6 cellular contexts compared by ENCODE assay signal in the genomic region with DNA sequence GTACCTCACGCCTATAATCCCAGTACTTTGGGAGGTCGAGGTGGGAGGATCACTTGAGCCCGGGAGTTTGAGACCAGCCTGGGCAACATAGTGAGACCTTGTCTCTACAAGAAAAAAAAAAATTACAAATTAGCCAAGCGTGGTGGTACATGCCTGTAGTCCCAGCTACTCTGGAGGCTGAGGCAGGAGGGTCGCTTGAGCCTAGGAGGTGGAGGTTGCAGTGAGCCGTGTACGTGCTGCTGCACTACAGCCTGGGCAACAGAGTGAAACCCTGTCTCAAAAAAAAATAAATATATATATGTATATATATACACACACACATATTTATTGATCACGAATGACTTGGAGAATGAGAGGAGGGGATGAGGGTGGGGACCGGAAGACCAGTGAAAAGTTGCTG. TPM values are rescaled to one million over a fixed set of nuclear protein-coding genes. Genes with fewer than 3 reads are reported as not detected.
DNase-seq lines count a peak whose midpoint lies in the region; ATAC-seq, FAIRE-seq and TF ChIP-seq lines count a peak whose summit lies in the region.
"Not testable (repeated sequence)": the region's sequence is repeated elsewhere in the genome, so short reads cannot be mapped to it uniquely, and the experiment has no call there.

No MANE protein-coding gene starts in this region.

- H3K14ac ChIP-seq in H9 (ENCODE audit: insufficient read depth, low read length), result not testable (repeated sequence)

- H3K4me3 Mint-ChIP-seq in H9; activated T-cell treated with anti-CD3 and anti-CD28 coated beads, Interleukin-2, amount 50 U/mL, for 24 hours: not testable (repeated sequence)
- peak overlapping the region; percentile 81 for H3K4me3 Mint-ChIP-seq in neural crest cell

- H3K27me3 Mint-ChIP-seq in H9 (ENCODE audit: low read depth); activated T-cell treated with anti-CD3 and anti-CD28 coated beads, Interleukin-2, amount 50 U/mL, for 24 hours; neural crest cell (ENCODE audit: low read depth): not testable (repeated sequence)

- not testable (repeated sequence) for H3K9me3 ChIP-seq in BLaER1; H9 (ENCODE audit: control insufficient read depth, low read depth, low read length); PC-9 (ENCODE audit: insufficient read depth, low read depth); K562 (replicated peaks; ENCODE audit: control insufficient read depth, insufficient read depth, low read depth, low read length)

- H4K5ac ChIP-seq in H9 (ENCODE audit: insufficient read length, low read depth, low read length), result not testable (repeated sequence)

- peaks cover 73% of the 10 kb centered on the region for H3K36me3 ChIP-seq in BLaER1
- H3K36me3 ChIP-seq in PC-9 (ENCODE audit: low read depth), result not testable (repeated sequence)
- peaks cover 65% of the 10 kb centered on the region for H3K36me3 ChIP-seq in K562 (ENCODE audit: control insufficient read depth, insufficient read depth, low read length)

- H2BK12ac ChIP-seq in H9 (ENCODE audit: insufficient read length, low read depth, low read length), result not testable (repeated sequence)

- DNase-seq in H9; PC-9; activated T-cell treated with anti-CD3 and anti-CD28 coated beads, Interleukin-2, amount 50 U/mL, for 24 hours; K562 (ENCODE audit: extremely low read depth in 1 of 4, low spot score in 3 of 4); neural crest cell (ENCODE audit: low read depth, low spot score): not testable (repeated sequence)

- H3K27me3 ChIP-seq in BLaER1; H9 (ENCODE audit: insufficient read depth, low read length); PC-9 (ENCODE audit: insufficient read depth, low read depth); K562 (ENCODE audit: control insufficient read depth in 2 of 2, insufficient read depth in 2 of 2, low read length in 2 of 2): not testable (repeated sequence)

- H2AK5ac ChIP-seq in H9 (ENCODE audit: insufficient read length, low read length), result not testable (repeated sequence)

- H3K79me2 ChIP-seq in H9 (ENCODE audit: insufficient read depth, low read length) (peaks cover 28% of the 10 kb centered on the region; the same call in 1 of the 2 replicates), PC-9 (ENCODE audit: low read depth) (peaks cover 79% of the 10 kb centered on the region), K562 (ENCODE audit: control insufficient read depth, insufficient read depth, low read length) (peaks cover 93% of the 10 kb centered on the region)

- H3K27ac ChIP-seq in BLaER1; H9 (ENCODE audit: insufficient read length, low read depth, low read length); K562 (ENCODE audit: extremely low read depth, low read depth, low read length): not testable (repeated sequence)
- 0 out of 2 replicates have a peak overlapping the region, but pooled peaks have one; percentile 41 for H3K27ac ChIP-seq in PC-9

- in situ Hi-C loops in K562 (cut with MboI), result not testable (repeated sequence)

- not testable (repeated sequence) for H3K4me2 ChIP-seq in BLaER1; H9 (ENCODE audit: insufficient read depth, insufficient read length, low read length); PC-9; K562 (ENCODE audit: insufficient read depth, low read length)

- no CpG with 5 or more reads among the region's 9 CpGs for WGBS in H9 (ENCODE audit: extremely low coverage, insufficient read length, low lambda C conversion rate)
- 79% methylated on average over 9 of the region's 9 CpGs for WGBS in K562 (ENCODE audit: insufficient coverage, low coverage, missing lambda C conversion rate)

- FAIRE-seq in K562 (lab: Jason Lieb, UNC), result not testable (repeated sequence)

- H3K79me1 ChIP-seq in H9 (ENCODE audit: insufficient read depth, low read depth, low read length, poor library complexity, severe bottlenecking), result not testable (repeated sequence)

- not testable (repeated sequence) for H3K9me1 ChIP-seq in K562 (ENCODE audit: control insufficient read depth, insufficient read depth, low read length)

- H3K9me3 Mint-ChIP-seq in H9; activated T-cell treated with anti-CD3 and anti-CD28 coated beads, Interleukin-2, amount 50 U/mL, for 24 hours; neural crest cell: not testable (repeated sequence)

- H2BK15ac ChIP-seq in H9 (ENCODE audit: low read depth, low read length), result not testable (repeated sequence)

- not testable (repeated sequence) for H2AFZ ChIP-seq in H9 (ENCODE audit: low read length); PC-9; K562 (ENCODE audit: low read depth, low read length)

- H3F3A ChIP-seq in PC-9 (ENCODE audit: insufficient read depth, low read depth), result peaks cover 30% of the 10 kb centered on the region

- not testable (repeated sequence) for H3K4me3 ChIP-seq in BLaER1, PC-9, K562

- H3K23ac ChIP-seq in H9 (ENCODE audit: insufficient read length, low read depth, low read length), result not testable (repeated sequence)

- peaks cover 37 to 50% of the 10 kb centered on the region in 2 experiments for H3K4me1 Mint-ChIP-seq in H9
- H3K4me1 Mint-ChIP-seq in activated T-cell treated with anti-CD3 and anti-CD28 coated beads, Interleukin-2, amount 50 U/mL, for 24 hours (ENCODE audit: low read depth), result peaks cover 39% of the 10 kb centered on the region
- peaks cover 40% of the 10 kb centered on the region for H3K4me1 Mint-ChIP-seq in neural crest cell

- not testable (repeated sequence) for H4K8ac ChIP-seq in H9 (replicated peaks; ENCODE audit: insufficient read length, low read depth, low read length)

- not testable (repeated sequence) for ATAC-seq in K562

- H4K20me1 ChIP-seq in BLaER1 (peaks cover 94% of the 10 kb centered on the region), K562 (replicated peaks; ENCODE audit: control insufficient read depth, insufficient read depth, low read length) (peaks cover 52% of the 10 kb centered on the region)
- H4K20me1 ChIP-seq in H9 (ENCODE audit: control insufficient read depth, insufficient read depth, insufficient read length); PC-9 (ENCODE audit: insufficient read depth): not testable (repeated sequence)

- TF ChIP-seq RAD21 in K562 (CRISPR knock-in tag; conservative IDR thresholded peaks at IDR 0.05 in 1 of 2, IDR thresholded peaks at IDR 0.05 in 1 of 2), result not testable (repeated sequence)

- not testable (repeated sequence) for H3T11ph ChIP-seq in H9 (ENCODE audit: low read length)

- peak overlapping the region in 2 of 3 experiments; percentile 66 to 81; a peak in 1 of 7 replicates for H3K27ac Mint-ChIP-seq in H9
- H3K27ac Mint-ChIP-seq in activated T-cell treated with anti-CD3 and anti-CD28 coated beads, Interleukin-2, amount 50 U/mL, for 24 hours, result peak overlapping the region; percentile 62
- not testable (repeated sequence) for H3K27ac Mint-ChIP-seq in neural crest cell (ENCODE audit: unreplicated experiment)

- not testable (repeated sequence) for H3K23me2 ChIP-seq in H9 (ENCODE audit: insufficient read length, low read depth, low read length, poor library complexity, severe bottlenecking)

- not testable (repeated sequence) for H3K56ac ChIP-seq in H9 (ENCODE audit: insufficient read length, low read depth, low read length)

- not testable (repeated sequence) for H2BK5ac ChIP-seq in H9 (ENCODE audit: insufficient read length, low read length)

- not testable (repeated sequence) for TF ChIP-seq EP300 in K562 (IDR thresholded peaks at IDR 0.05; ENCODE audit: low read length)

- BruUV-seq in PC-9 (replicated peaks; lab: Mats Ljungman, UMichigan); K562 (replicated peaks; lab: Mats Ljungman, UMichigan): not testable (repeated sequence)

- H3K4me1 ChIP-seq in BLaER1 (peaks cover 56% of the 10 kb centered on the region), H9 (ENCODE audit: insufficient read depth, low read length) (peaks cover 14% of the 10 kb centered on the region), PC-9 (replicated peaks; ENCODE audit: insufficient read depth) (peaks cover 51% of the 10 kb centered on the region), K562 (replicated peaks in 1 of 2; ENCODE audit: control insufficient read depth in 2 of 2, insufficient read depth in 2 of 2, low read length in 2 of 2) (peaks cover 56 to 57% of the 10 kb centered on the region in 2 experiments)

- H3K4ac ChIP-seq in H9 (ENCODE audit: low read depth, low read length), result not testable (repeated sequence)

- not testable (repeated sequence) for H4K91ac ChIP-seq in H9 (ENCODE audit: insufficient read length, low read depth, low read length)

- POLR2A ChIA-PET in PC-9 (lab: Charles Lee; ENCODE audit: unreplicated experiment), result not testable (repeated sequence)
- POLR2A ChIA-PET in K562 (lab: Yijun Ruan, JAX), result interaction anchor here (0.6 to 9.8 kb wide), 9 partner anchors 8 to 465 kb away, joined by 3 to 123 read pairs (median 4); a partner anchor contains a TSS

- TF ChIP-seq CTCF in H9 (conservative IDR thresholded peaks at IDR 0.05); PC-9 (conservative IDR thresholded peaks at IDR 0.05); K562 (IDR thresholded peaks at IDR 0.05 in 2 of 3, conservative IDR thresholded peaks at IDR 0.05 in 1 of 3; ENCODE audit: insufficient read depth in 2 of 3, low read depth in 1 of 3, low read length in 3 of 3); neural crest cell (conservative IDR thresholded peaks at IDR 0.05): not testable (repeated sequence)

- not testable (repeated sequence) for H3K9me2 ChIP-seq in PC-9 (ENCODE audit: insufficient read depth)

- CTCF ChIA-PET in PC-9 (lab: Charles Lee); K562 (lab: Yijun Ruan, JAX; ENCODE audit: low intra/inter-chr PET ratio): not testable (repeated sequence)

- H2BK20ac ChIP-seq in H9 (ENCODE audit: low read depth, low read length, poor library complexity, severe bottlenecking), result not testable (repeated sequence)

- H3K36me3 Mint-ChIP-seq in H9 (ENCODE audit: insufficient read depth in 1 of 3, low read depth in 3 of 3), result peaks cover 23 to 42% (median 37%) of the 10 kb centered on the region in 3 experiments
- H3K36me3 Mint-ChIP-seq in activated T-cell treated with anti-CD3 and anti-CD28 coated beads, Interleukin-2, amount 50 U/mL, for 24 hours (ENCODE audit: low read depth), result peaks cover 85% of the 10 kb centered on the region
- peaks cover 20% of the 10 kb centered on the region for H3K36me3 Mint-ChIP-seq in neural crest cell (ENCODE audit: low read depth)

- not testable (repeated sequence) for TF ChIP-seq POLR2A in K562 (conservative IDR thresholded peaks at IDR 0.05)

- intact Hi-C loops in PC-9 (cut with micrococcal nuclease; ENCODE audit: unreplicated experiment); K562 (cut with micrococcal nuclease): not testable (repeated sequence)

- H3K9ac ChIP-seq in BLaER1, result peak overlapping the region; percentile 34; the same call in 1 of the 2 replicates
- H3K9ac ChIP-seq in H9 (ENCODE audit: extremely low read depth, insufficient read length, low read length); K562 (ENCODE audit: insufficient read depth in 1 of 2, low read depth in 2 of 2, low read length in 2 of 2): not testable (repeated sequence)

- not testable (repeated sequence) for H2BK120ac ChIP-seq in H9 (ENCODE audit: low read depth, low read length, poor library complexity, severe bottlenecking)

- not testable (repeated sequence) for H3K18ac ChIP-seq in H9 (ENCODE audit: insufficient read length, low read depth, low read length)

RNA-seq across cellular contexts. Expression of a gene that starts 16.7 kb away (rescaled TPM):
- total RNA-seq in H9 (2021) (92.1 and 93.6 TPM in 2 replicates), PC-9 (2021) (134 and 156 TPM in 2 replicates), K562 (2014; rRNA removed) (106 and 126 TPM in 2 replicates), K562 (2014; rRNA removed; fragmentation: Illumina TruSeq; extraction: Trizol) (96.5 and 107 TPM in 2 replicates), K562 (2015; rRNA removed; fragmentation: Illumina TruSeq; extraction: Trizol) (134 and 139 TPM in 2 replicates), K562 (2021) (126 and 149 TPM in 2 replicates), neural crest cell (94.8 and 95.9 TPM in 2 replicates)
- 64.6 and 140 TPM in 2 replicates for total RNA-seq in K562 (2011; cell fraction: chromatin; rRNA removed; ENCODE audit: low replicate concordance)
- total RNA-seq in K562 (2011; cell fraction: nucleolus; rRNA removed), result 103 and 112 TPM in 2 replicates
- total RNA-seq in K562 (2011; cell fraction: nucleoplasm; rRNA removed), result 79.6 and 82.3 TPM in 2 replicates
- polyA plus RNA-seq in K562 (2011; rRNA removed) (93.5 and 118 TPM in 2 replicates), K562 (2014; fragmentation: Illumina TruSeq; extraction: Trizol) (187 and 202 TPM in 2 replicates), K562 (2014; fragmentation: Nextera tagmentation; extraction: Ambion mirVana) (10 to 100 TPM; 16.4 to 28.1 TPM), K562 (2014; rRNA removed) (142 TPM in 2 replicates)
- 87.8 and 89.2 TPM in 2 replicates for polyA plus RNA-seq in K562 (2011; cell fraction: cytosol; rRNA removed)
- polyA plus RNA-seq in K562 (2011; cell fraction: nucleus; rRNA removed), result 78.2 and 92.8 TPM in 2 replicates
- 94.3 and 129 TPM in 2 replicates for polyA plus RNA-seq in K562 (2012)
- 102 and 113 TPM in 2 replicates for polyA minus RNA-seq in K562 (2011; rRNA and poly(A)+ RNA removed)
- 61.3 and 61.4 TPM in 2 replicates for polyA minus RNA-seq in K562 (2011; cell fraction: cytosol; rRNA and poly(A)+ RNA removed)
- 26.4 and 52.8 TPM in 2 replicates for polyA minus RNA-seq in K562 (2011; cell fraction: nucleus; rRNA and poly(A)+ RNA removed)

RNA-seq across cellular contexts. Expression of a gene that starts 30.3 kb away (rescaled TPM):
- total RNA-seq in H9 (2021), result 42.2 and 45.0 TPM in 2 replicates
- 31.7 and 43.0 TPM in 2 replicates for total RNA-seq in PC-9 (2021)
- 106 and 133 TPM in 2 replicates for total RNA-seq in K562 (2011; cell fraction: chromatin; rRNA removed; ENCODE audit: low replicate concordance)
- 72.0 and 74.4 TPM in 2 replicates for total RNA-seq in K562 (2011; cell fraction: nucleolus; rRNA removed)
- total RNA-seq in K562 (2011; cell fraction: nucleoplasm; rRNA removed), result 84.0 and 108 TPM in 2 replicates
- 34.9 and 35.1 TPM in 2 replicates for total RNA-seq in K562 (2014; rRNA removed)
- 46.3 and 56.8 TPM in 2 replicates for total RNA-seq in K562 (2014; rRNA removed; fragmentation: Illumina TruSeq; extraction: Trizol)
- total RNA-seq in K562 (2015; rRNA removed; fragmentation: Illumina TruSeq; extraction: Trizol), result 30.4 and 36.0 TPM in 2 replicates
- total RNA-seq in K562 (2021), result 47.9 and 48.8 TPM in 2 replicates
- polyA plus RNA-seq in K562 (2011; rRNA removed), result 55.3 and 66.7 TPM in 2 replicates
- polyA plus RNA-seq in K562 (2011; cell fraction: cytosol; rRNA removed), result 40.1 and 42.6 TPM in 2 replicates
- polyA plus RNA-seq in K562 (2011; cell fraction: nucleus; rRNA removed), result 59.0 and 59.1 TPM in 2 replicates
- polyA plus RNA-seq in K562 (2012), result 54.5 and 69.7 TPM in 2 replicates
- 43.9 and 46.0 TPM in 2 replicates for polyA plus RNA-seq in K562 (2014; fragmentation: Illumina TruSeq; extraction: Trizol)
- 100 to 1,000 TPM in 1 of 2 experiments, 10 to 100 TPM in 1; 99.0 to 110 TPM for polyA plus RNA-seq in K562 (2014; fragmentation: Nextera tagmentation; extraction: Ambion mirVana)
- 38.0 and 41.8 TPM in 2 replicates for polyA plus RNA-seq in K562 (2014; rRNA removed)
- 33.9 and 37.3 TPM in 2 replicates for polyA minus RNA-seq in K562 (2011; rRNA and poly(A)+ RNA removed)
- polyA minus RNA-seq in K562 (2011; cell fraction: cytosol; rRNA and poly(A)+ RNA removed), result 9.9 and 14.7 TPM in 2 replicates
- polyA minus RNA-seq in K562 (2011; cell fraction: nucleus; rRNA and poly(A)+ RNA removed), result 14.0 and 30.0 TPM in 2 replicates
- 36.1 and 39.2 TPM in 2 replicates for total RNA-seq in neural crest cell
